Comparison of ENCODE assay signal across 15 cellular contexts in genomic region chr21:29092102-29092959, GRCh38. TPM values are rescaled to one million over a fixed set of nuclear protein-coding genes. Genes with fewer than 3 reads are reported as not detected.
DNase-seq lines count a peak whose midpoint lies in the region; ATAC-seq, FAIRE-seq and TF ChIP-seq lines count a peak whose summit lies in the region.
"Had no signal": no experiment of that assay in that cellular context is flagged by ENCODE, and none has a peak within 500 bp of the region (broad histone marks: within the 10 kb centered on the region; RNA-seq: fewer than 3 reads in every experiment).

No MANE protein-coding gene starts in this region.

- POLR2A ChIA-PET in WTC11 (lab: Charles Lee) = no interaction called here

- H3K27ac Mint-ChIP-seq in WTC11 = no peak overlapping the region
- peak overlapping the region; percentile 7 for H3K27ac Mint-ChIP-seq in stimulated activated effector memory CD8-positive, alpha-beta T cell treated with anti-CD3 and anti-CD28 coated beads, Interleukin-12 subunit alpha, Interleukin-12 subunit beta, amount 100 ng/mL, for 72 hours

- no peaks in the 10 kb centered on the region for H3K36me3 Mint-ChIP-seq in WTC11
- peaks cover 15% of the 10 kb centered on the region for H3K36me3 Mint-ChIP-seq in stimulated activated effector memory CD8-positive, alpha-beta T cell treated with anti-CD3 and anti-CD28 coated beads, Interleukin-12 subunit alpha, Interleukin-12 subunit beta, amount 100 ng/mL, for 72 hours

- DNase-seq in H4 (ENCODE audit: low spot score) = peak; percentile 50
- no peak for DNase-seq in WTC11 (ENCODE audit: low spot score)
- DNase-seq in fibroblast of pulmonary artery (ENCODE audit: low read depth) = peak; percentile 50
- no peak for DNase-seq in stimulated activated effector memory CD8-positive, alpha-beta T cell treated with anti-CD3 and anti-CD28 coated beads, Interleukin-12 subunit alpha, Interleukin-12 subunit beta, amount 100 ng/mL, for 72 hours (ENCODE audit: low spot score in 2 of 2)
- DNase-seq in GM12891 (ENCODE audit: insufficient read length, low spot score) = no peak
- no peak for DNase-seq in NCI-H1105 (lab: John Stamatoyannopoulos, UW)
- DNase-seq: activated CD4-positive, CD25-positive, alpha-beta regulatory T cell treated with anti-CD3 and anti-CD28 coated beads, Interleukin-2, amount 50 U/mL, for 72 hours; activated naive CD4-positive, alpha-beta T cell; effector CD8-positive, alpha-beta T cell; NCI-H446; nucleus accumbens; SHP77; stimulated activated CD4-positive, alpha-beta T cell treated with anti-CD3 and anti-CD28 coated beads, Interleukin-4, amount 100 ng/mL, for 24 hours had no signal

- no peak for TF ChIP-seq POLR2A in GM12891 (IDR thresholded peaks at IDR 0.05; ENCODE audit: low read depth, low read length)

- peaks cover 9% of the 10 kb centered on the region for H3K4me1 Mint-ChIP-seq in WTC11
- peaks cover 19% of the 10 kb centered on the region for H3K4me1 Mint-ChIP-seq in stimulated activated effector memory CD8-positive, alpha-beta T cell treated with anti-CD3 and anti-CD28 coated beads, Interleukin-12 subunit alpha, Interleukin-12 subunit beta, amount 100 ng/mL, for 72 hours

- no peak for TF ChIP-seq CTCF in WTC11 (IDR thresholded peaks at IDR 0.05)
- peak; percentile 16 for TF ChIP-seq CTCF in fibroblast of pulmonary artery (IDR thresholded peaks at IDR 0.05; ENCODE audit: low read length, missing control alignments)

- CTCF ChIA-PET in WTC11 (lab: Charles Lee) = interaction anchor here (1.4 to 2.1 kb wide), 2 partner anchors 19 to 280 kb away, joined by 3 to 8 read pairs; no protein-coding TSS in a partner anchor

- FAIRE-seq in GM12891 (lab: Jason Lieb, UNC) = no peak
- FAIRE-seq: GM18507 had no signal

- no peak overlapping the region for H3K4me3 Mint-ChIP-seq in WTC11
- no peak overlapping the region for H3K4me3 Mint-ChIP-seq in stimulated activated effector memory CD8-positive, alpha-beta T cell treated with anti-CD3 and anti-CD28 coated beads, Interleukin-12 subunit alpha, Interleukin-12 subunit beta, amount 100 ng/mL, for 72 hours

- no peak overlapping the region for H3K4me3 ChIP-seq in fibroblast of pulmonary artery (replicated peaks; ENCODE audit: low read depth, low read length)

- peak; percentile 34; the same call in 1 of the 2 replicates for ATAC-seq in WTC11
- ATAC-seq in stimulated activated effector memory CD8-positive, alpha-beta T cell treated with anti-CD3 and anti-CD28 coated beads, Interleukin-12 subunit alpha, Interleukin-12 subunit beta, amount 100 ng/mL, for 72 hours = peak; percentile 57
- ATAC-seq in HG03025 (IDR thresholded peaks at IDR 0.05; ENCODE audit: low FRiP score, unreplicated experiment) = no peak

- H3K9me3 Mint-ChIP-seq in WTC11 = no peaks in the 10 kb centered on the region
- no peaks in the 10 kb centered on the region for H3K9me3 Mint-ChIP-seq in stimulated activated effector memory CD8-positive, alpha-beta T cell treated with anti-CD3 and anti-CD28 coated beads, Interleukin-12 subunit alpha, Interleukin-12 subunit beta, amount 100 ng/mL, for 72 hours

- no peaks in the 10 kb centered on the region; the same call in 1 of the 2 replicates for H3K27me3 Mint-ChIP-seq in WTC11 (ENCODE audit: low read depth)

TF ChIP-seq in WTC11, 78 proteins besides CTCF, POLR2A, EP300 and RAD21:
- TF ChIP-seq, protein P1, sequence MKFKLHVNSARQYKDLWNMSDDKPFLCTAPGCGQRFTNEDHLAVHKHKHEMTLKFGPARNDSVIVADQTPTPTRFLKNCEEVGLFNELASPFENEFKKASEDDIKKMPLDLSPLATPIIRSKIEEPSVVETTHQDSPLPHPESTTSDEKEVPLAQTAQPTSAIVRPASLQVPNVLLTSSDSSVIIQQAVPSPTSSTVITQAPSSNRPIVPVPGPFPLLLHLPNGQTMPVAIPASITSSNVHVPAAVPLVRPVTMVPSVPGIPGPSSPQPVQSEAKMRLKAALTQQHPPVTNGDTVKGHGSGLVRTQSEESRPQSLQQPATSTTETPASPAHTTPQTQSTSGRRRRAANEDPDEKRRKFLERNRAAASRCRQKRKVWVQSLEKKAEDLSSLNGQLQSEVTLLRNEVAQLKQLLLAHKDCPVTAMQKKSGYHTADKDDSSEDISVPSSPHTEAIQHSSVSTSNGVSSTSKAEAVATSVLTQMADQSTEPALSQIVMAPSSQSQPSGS (CRISPR knock-in tag; IDR thresholded peaks at IDR 0.05; ENCODE audit: borderline replicate concordance, low read depth) = no peak
- TF ChIP-seq ZNF232 (CRISPR knock-in tag; IDR thresholded peaks at IDR 0.05) (no peak), GRHL2 (CRISPR knock-in tag; IDR thresholded peaks at IDR 0.05; ENCODE audit: insufficient replicate concordance, severe bottlenecking) (no peak), PRRX2 (CRISPR knock-in tag; IDR thresholded peaks at IDR 0.05) (no peak), ZBTB43 (CRISPR knock-in tag; IDR thresholded peaks at IDR 0.05) (no peak)
- TF ChIP-seq, protein P2, sequence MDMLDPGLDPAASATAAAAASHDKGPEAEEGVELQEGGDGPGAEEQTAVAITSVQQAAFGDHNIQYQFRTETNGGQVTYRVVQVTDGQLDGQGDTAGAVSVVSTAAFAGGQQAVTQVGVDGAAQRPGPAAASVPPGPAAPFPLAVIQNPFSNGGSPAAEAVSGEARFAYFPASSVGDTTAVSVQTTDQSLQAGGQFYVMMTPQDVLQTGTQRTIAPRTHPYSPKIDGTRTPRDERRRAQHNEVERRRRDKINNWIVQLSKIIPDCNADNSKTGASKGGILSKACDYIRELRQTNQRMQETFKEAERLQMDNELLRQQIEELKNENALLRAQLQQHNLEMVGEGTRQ (CRISPR knock-in tag; IDR thresholded peaks at IDR 0.05) = no peak

TF ChIP-seq in GM12891, 5 proteins besides CTCF, POLR2A, EP300 and RAD21:
- TF ChIP-seq PAX5 (IDR thresholded peaks at IDR 0.05; ENCODE audit: insufficient read depth, low read length, severe bottlenecking) (no peak), POU2F2 (IDR thresholded peaks at IDR 0.05; ENCODE audit: low read depth, low read length) (no peak), POLR2AphosphoS5 (IDR thresholded peaks at IDR 0.05; ENCODE audit: low read depth, low read length) (no peak), TAF1 (IDR thresholded peaks at IDR 0.05; ENCODE audit: low read depth, low read length) (no peak), SPI1 (IDR thresholded peaks at IDR 0.05; ENCODE audit: low read depth, low read length) (no peak)

RNA-seq across cellular contexts. Expression of gene CCT8, which starts 18.9 kb away (rescaled TPM):
- 334 and 412 TPM in 2 replicates for total RNA-seq in H4 (2014; rRNA removed; shearing (Covaris generic))
- 329 to 335 TPM (median 333 TPM) in 3 replicates for total RNA-seq in WTC11 (2021)
- polyA plus RNA-seq in GM12891 (2012; ENCODE audit: low read depth, missing spikeins) = 289 TPM

RNA-seq across cellular contexts. Expression of gene MAP3K7CL, which starts 38.1 kb away (rescaled TPM):
- total RNA-seq in H4 (2014; rRNA removed; shearing (Covaris generic)) = 2.9 and 4.0 TPM in 2 replicates
- 0.15 to 0.37 TPM in 2 of 3 replicates, not detected in the other for total RNA-seq in WTC11 (2021)
- polyA plus RNA-seq in GM12891 (2012; ENCODE audit: low read depth, missing spikeins) = 13.5 TPM

Comparison
In these comparisons a context has a peak if more than half of its experiments do, and no peak if none do; other contexts are left out.
1. DNase-seq: peak in H4 (single experiment) and fibroblast of pulmonary artery (single experiment); none in WTC11 (single experiment), stimulated activated effector memory CD8-positive, alpha-beta T cell treated with anti-CD3 and anti-CD28 coated beads, Interleukin-12 subunit alpha, Interleukin-12 subunit beta, amount 100 ng/mL, for 72 hours (0 of 2), GM12891 (single experiment) and NCI-H1105 (single experiment).